Comparison of ENCODE assay signal across 29 cellular contexts in the genomic region with DNA sequence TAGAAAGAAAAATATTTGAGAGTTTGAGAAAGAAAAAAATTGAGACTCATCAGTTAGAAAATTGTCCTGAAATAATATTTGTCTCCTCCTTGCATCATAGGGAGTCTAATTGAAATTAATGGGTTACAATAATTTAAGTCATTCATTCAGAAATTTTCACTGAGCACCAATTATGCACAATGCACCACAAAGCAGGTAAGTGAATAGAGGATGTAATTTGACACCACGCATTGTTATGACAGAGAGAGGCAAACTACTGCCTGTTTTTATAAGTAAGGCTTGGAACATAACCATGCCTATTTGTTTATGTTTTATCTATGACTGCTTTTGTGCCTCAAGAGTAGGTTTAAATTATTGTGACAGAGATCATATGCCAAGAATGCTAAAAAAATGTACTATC.
DNase-seq lines count a peak whose midpoint lies in the region; ATAC-seq, FAIRE-seq and TF ChIP-seq lines count a peak whose summit lies in the region.
"Had no signal": no experiment of that assay in that cellular context is flagged by ENCODE, and none has a peak within 500 bp of the region (broad histone marks: within the 10 kb centered on the region; RNA-seq: fewer than 3 reads in every experiment).

No MANE protein-coding gene starts in this region.

- ATAC-seq in left cardiac atrium, result no peak
- no peak for ATAC-seq in stimulated activated naive CD8-positive, alpha-beta T cell treated with anti-CD3 and anti-CD28 coated beads, Interleukin-15, Interleukin-2, amounts not matched to agents 100 U/mL and 50 U/mL, for 24 hours
- ATAC-seq: activated CD4-positive, alpha-beta T cell treated with anti-CD3 and anti-CD28 coated beads for 36 hours; esophagus mucosa; left colon; T-helper 17 cell had no signal

- no peaks in the 10 kb centered on the region for H3K36me3 ChIP-seq in bronchial epithelial cell (ENCODE audit: control insufficient read depth, insufficient read depth, low read length)
- H3K36me3 ChIP-seq: right atrium auricular region, tibial nerve had no signal

- no peak for TF ChIP-seq CTCF in bronchial epithelial cell (IDR thresholded peaks at IDR 0.05; ENCODE audit: insufficient read depth, low read length, severe bottlenecking)

- no peak overlapping the region for H3K4me3 ChIP-seq in bronchial epithelial cell (ENCODE audit: low read depth, low read length)
- H3K4me3 ChIP-seq: right atrium auricular region, smooth muscle cell, tibial nerve had no signal

- no peak for FAIRE-seq in bronchial epithelial cell (lab: Jason Lieb, UNC)
- FAIRE-seq: A204.1, astrocyte had no signal

- H3K27me3 ChIP-seq in bronchial epithelial cell (ENCODE audit: control insufficient read depth, insufficient read depth, low read length), result no peaks in the 10 kb centered on the region
- H3K27me3 ChIP-seq: right atrium auricular region, tibial nerve had no signal

- intact Hi-C loops in left cardiac atrium (cut with DNase I), result no loop called here

- DNase-seq in NCI-H2171 treated with DMSO at 0.1 percent for 48 hours (lab: John Stamatoyannopoulos, UW) (peak; percentile 0), NCI-H2171 (lab: John Stamatoyannopoulos, UW) (no peak), NCI-H128 (lab: John Stamatoyannopoulos, UW; ENCODE audit: unreplicated experiment) (peak; percentile 32), NCI-H345 treated with DMSO at 0.1 percent for 48 hours (lab: John Stamatoyannopoulos, UW; ENCODE audit: unreplicated experiment) (peak; percentile 22), bronchial epithelial cell (ENCODE audit: low read depth) (peak; percentile 30), left cardiac atrium (no peak), ureter (ENCODE audit: low spot score) (no peak)
- no peak for DNase-seq in stimulated activated naive CD8-positive, alpha-beta T cell treated with anti-CD3 and anti-CD28 coated beads, Interleukin-15, Interleukin-2, amounts not matched to agents 100 U/mL and 50 U/mL, for 24 hours
- DNase-seq: activated CD4-positive, alpha-beta T cell treated with anti-CD3 and anti-CD28 coated beads for 36 hours; activated effector memory CD4-positive, alpha-beta T cell treated with Interleukin-2 at 50 U/mL for 16 hours; activated naive CD8-positive, alpha-beta T cell treated with anti-CD3 and anti-CD28 coated beads, Interleukin-2, amount 10 ng/mL, durations not matched to agents 7 days and 5 days; CD4-positive, alpha-beta memory T cell; DMS 273 treated with DMSO at 0.1 percent for 48 hours; endodermal cell; foreskin fibroblast; GDM1; H9; left colon; mesenchymal stem cell; NCI-H1092 treated with DMSO at 0.1 percent for 48 hours; RPMI8226; stimulated activated CD4-positive, alpha-beta T cell treated with anti-CD3 and anti-CD28 coated beads, Interleukin-1b, Interleukin-23, amount 100 ng/mL, for 48 hours; T-helper 17 cell had no signal

Comparison
In these comparisons a context has a peak if more than half of its experiments do, and no peak if none do; other contexts are left out.
1. DNase-seq: peak in NCI-H2171 treated with DMSO at 0.1 percent for 48 hours (single experiment), NCI-H128 (single experiment), NCI-H345 treated with DMSO at 0.1 percent for 48 hours (single experiment) and bronchial epithelial cell (single experiment); none in NCI-H2171 (single experiment), left cardiac atrium (single experiment), ureter (single experiment) and stimulated activated naive CD8-positive, alpha-beta T cell treated with anti-CD3 and anti-CD28 coated beads, Interleukin-15, Interleukin-2, amounts not matched to agents 100 U/mL and 50 U/mL, for 24 hours (single experiment).